ENCODE assay signal across 8 cellular contexts in the genomic region with DNA sequence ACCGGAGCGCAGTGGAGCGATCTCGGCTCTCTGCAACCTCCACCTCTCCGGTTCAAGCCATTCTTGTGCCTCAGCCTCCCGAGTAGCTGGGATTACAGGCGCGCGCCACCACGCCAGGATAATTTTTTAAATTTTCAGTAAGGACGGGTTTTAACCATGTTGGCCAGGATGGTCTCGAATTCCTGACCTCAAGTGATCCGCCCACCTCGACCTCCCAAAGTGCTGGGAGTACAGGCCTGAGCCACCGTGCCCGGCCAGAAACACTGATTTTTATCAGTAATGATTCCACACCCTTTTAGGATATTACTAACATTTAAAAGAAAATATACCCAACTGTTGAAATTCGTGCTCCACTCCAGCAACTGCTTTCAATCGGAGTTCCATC. TPM values are rescaled to one million over a fixed set of nuclear protein-coding genes. Genes with fewer than 3 reads are reported as not detected.
DNase-seq lines count a peak whose midpoint lies in the region; ATAC-seq and TF ChIP-seq lines count a peak whose summit lies in the region.

No MANE protein-coding gene starts in this region.

- H3K36me3 ChIP-seq in naive thymus-derived CD4-positive, alpha-beta T cell (ENCODE audit: control insufficient read depth in 2 of 3, insufficient read depth in 3 of 3, low read length in 3 of 3): no peaks in the 10 kb centered on the region

- H3K27ac ChIP-seq in coronary artery: peak overlapping the region; percentile 69 to 71
- peak overlapping the region; percentile 52 for H3K27ac ChIP-seq in naive thymus-derived CD4-positive, alpha-beta T cell (ENCODE audit: low read depth, low read length)

- no peak for ATAC-seq in naive thymus-derived CD4-positive, alpha-beta T cell
- ATAC-seq in HG03045 (IDR thresholded peaks at IDR 0.05; ENCODE audit: unreplicated experiment) (no peak), HG02970 (IDR thresholded peaks at IDR 0.05; ENCODE audit: low FRiP score, unreplicated experiment) (no peak), GM21576 (IDR thresholded peaks at IDR 0.05; ENCODE audit: unreplicated experiment) (no peak)

- peaks cover 0 to 7% of the 10 kb centered on the region in 2 donors for H3K4me1 ChIP-seq in naive thymus-derived CD4-positive, alpha-beta T cell (ENCODE audit: control insufficient read depth in 2 of 2, insufficient read depth in 2 of 2, low read length in 2 of 2)

- H3K27me3 Mint-ChIP-seq in naive thymus-derived CD4-positive, alpha-beta T cell: peaks cover 0 to 36% (median 7%) of the 10 kb centered on the region in 5 donors

- CTCF ChIA-PET in naive thymus-derived CD4-positive, alpha-beta T cell (lab: Charles Lee): no interaction called here

- H3K4me1 Mint-ChIP-seq in naive thymus-derived CD4-positive, alpha-beta T cell: peaks cover 9 to 27% (median 14%) of the 10 kb centered on the region in 7 donors

- peaks cover 0 to 14% (median 10%) of the 10 kb centered on the region in 5 donors for H3K36me3 Mint-ChIP-seq in naive thymus-derived CD4-positive, alpha-beta T cell

- POLR2A ChIA-PET in naive thymus-derived CD4-positive, alpha-beta T cell (lab: Charles Lee): interaction anchor here (0.6 to 1.6 kb wide), 2 partner anchors 167 to 1260 kb away, joined by 3 read pairs; a partner anchor contains a TSS

- no peaks in the 10 kb centered on the region for H3K27me3 ChIP-seq in naive thymus-derived CD4-positive, alpha-beta T cell (ENCODE audit: control insufficient read depth in 2 of 2, insufficient read depth in 2 of 2, low read length in 2 of 2)

- no peaks in the 10 kb centered on the region for H3K9me3 ChIP-seq in naive thymus-derived CD4-positive, alpha-beta T cell (ENCODE audit: control insufficient read depth in 2 of 3, low read length in 3 of 3)

- peak overlapping the region in 7 of 9 donors; percentile 32 to 83 (median 55) for H3K27ac Mint-ChIP-seq in naive thymus-derived CD4-positive, alpha-beta T cell

- DNase-seq in AG09309 (ENCODE audit: low read depth) (no peak), LNCaP clone FGC (ENCODE audit: low read depth) (no peak), coronary artery (ENCODE audit: low spot score) (no peak), nucleus accumbens (lab: John Stamatoyannopoulos, UW) (no peak)
- DNase-seq in naive thymus-derived CD4-positive, alpha-beta T cell: peak in 1 of 9 donors; percentile 5

- H3K4me3 ChIP-seq in AG09309 (ENCODE audit: control insufficient read depth, low read depth, low read length): peak overlapping the region; percentile 59
- H3K4me3 ChIP-seq in LNCaP clone FGC (ENCODE audit: low read depth, low read length): peak overlapping the region; percentile 75
- H3K4me3 ChIP-seq in coronary artery: peak overlapping the region; percentile 77
- peak overlapping the region; percentile 71 for H3K4me3 ChIP-seq in naive thymus-derived CD4-positive, alpha-beta T cell (ENCODE audit: low read length)

- no peak for TF ChIP-seq CTCF in AG09309 (IDR thresholded peaks at IDR 0.05; ENCODE audit: control insufficient read depth, insufficient read depth, low read depth, low read length, missing control alignments)
- no peak for TF ChIP-seq CTCF in LNCaP clone FGC (IDR thresholded peaks at IDR 0.05; ENCODE audit: control insufficient read depth, extremely low read depth, insufficient read depth)
- TF ChIP-seq CTCF in coronary artery (IDR thresholded peaks at IDR 0.05): no peak

- H3K4me3 Mint-ChIP-seq in naive thymus-derived CD4-positive, alpha-beta T cell: peak overlapping the region; percentile 83 to 92 (median 88)

- H3K9me3 Mint-ChIP-seq in naive thymus-derived CD4-positive, alpha-beta T cell: peaks cover 0 to 10% (median 7%) of the 10 kb centered on the region in 11 donors

- intact Hi-C loops in naive thymus-derived CD4-positive, alpha-beta T cell (cut with micrococcal nuclease): loop anchor here (5.0 to 10.0 kb wide), 3 partner anchors 80 to 677 kb away; a partner anchor contains a TSS

RNA-seq across cellular contexts. Expression of a gene that starts 0.5 kb away (rescaled TPM):
- total RNA-seq in naive thymus-derived CD4-positive, alpha-beta T cell: 1 to 10 TPM in 2 of 5 experiments, under 1 TPM in 2, not detected in 1; 0.36 to 3.4 (median 1.1) TPM
- polyA plus RNA-seq in naive thymus-derived CD4-positive, alpha-beta T cell: under 1 TPM in 1 of 2 donors, not detected in 1; 0.11 TPM
